ENCODE assay signal across 12 cellular contexts in the genomic region with DNA sequence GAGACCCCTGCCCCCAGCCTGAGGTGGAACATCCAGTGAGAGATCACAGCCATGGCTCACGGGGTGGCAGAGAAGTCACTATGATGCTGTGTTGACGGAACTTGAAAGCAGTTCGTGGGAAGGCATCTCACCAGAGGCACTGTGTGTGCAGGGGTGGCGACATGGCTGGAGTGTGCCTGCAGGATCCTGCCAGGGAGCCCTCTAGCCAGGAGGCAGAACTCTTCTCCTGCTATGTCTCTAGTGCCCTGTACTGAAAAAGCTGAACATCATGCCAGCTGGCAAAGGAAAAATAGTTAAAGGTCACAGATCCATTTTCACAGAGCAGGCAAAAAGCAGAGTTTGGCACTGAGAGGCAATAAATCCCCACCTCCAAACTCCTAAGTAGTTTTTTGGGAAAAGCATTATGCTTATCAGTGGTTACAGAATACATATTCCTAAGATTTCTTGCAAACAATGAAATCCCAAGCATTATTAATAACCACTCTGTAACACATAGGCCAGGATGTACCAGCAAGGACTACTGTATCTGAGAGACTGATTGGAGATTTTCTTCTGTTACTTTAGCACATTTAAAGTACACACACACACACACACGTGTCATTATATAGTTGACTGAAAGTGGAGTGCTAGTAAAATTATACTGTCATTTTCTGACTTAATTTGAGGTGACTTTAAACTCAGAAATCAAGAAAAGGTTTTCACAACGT. TPM values are rescaled to one million over a fixed set of nuclear protein-coding genes. Genes with fewer than 3 reads are reported as not detected.
DNase-seq lines count a peak whose midpoint lies in the region; ATAC-seq and TF ChIP-seq lines count a peak whose summit lies in the region.
"Had no signal": no experiment of that assay in that cellular context is flagged by ENCODE, and none has a peak within 500 bp of the region (broad histone marks: within the 10 kb centered on the region; RNA-seq: fewer than 3 reads in every experiment).

No MANE protein-coding gene starts in this region.

- H3K4me3 ChIP-seq in AG10803 (ENCODE audit: low read length) = no peak overlapping the region
- no peak overlapping the region for H3K4me3 ChIP-seq in muscle layer of colon (ENCODE audit: low read depth in 1 of 2, low read length in 2 of 2)
- H3K4me3 ChIP-seq in transverse colon = no peak overlapping the region

- H3K36me3 ChIP-seq in muscle layer of colon (ENCODE audit: insufficient read depth, low read length) (no peaks in the 10 kb centered on the region), transverse colon (no peaks in the 10 kb centered on the region)

- ATAC-seq in central memory CD8-positive, alpha-beta T cell (replicated peaks; ENCODE audit: extremely low read depth, poor library complexity, severe bottlenecking) = no peak
- ATAC-seq in stimulated activated memory B cell treated with anti-CD40 and anti-IgM and Interleukin-4, amounts not matched to agents 10 μg/mL and 1 μg/mL and 100 μg/mL, for 72 hours = no peak
- no peak for ATAC-seq in GM21381 (IDR thresholded peaks at IDR 0.05; ENCODE audit: unreplicated experiment)

- TF ChIP-seq POLR2A in transverse colon (IDR thresholded peaks at IDR 0.05) = no peak

- intact Hi-C loops in transverse colon (cut with DNase I; ENCODE audit: low total_unique reads) = no loop called here

- 53 to 88% methylated on average over 1 to 6 of the region's 6 CpGs for WGBS in transverse colon (ENCODE audit: low coverage in 1 of 2), 2 donors

- H3K4me1 ChIP-seq in muscle layer of colon (ENCODE audit: insufficient read depth, low read length) (peaks cover 24% of the 10 kb centered on the region), transverse colon (peaks cover 0 to 14% (median 2%) of the 10 kb centered on the region in 4 donors)

- H3K27ac ChIP-seq in muscle layer of colon (ENCODE audit: low read depth, low read length) = peak overlapping the region; percentile 37
- no peak overlapping the region for H3K27ac ChIP-seq in transverse colon
- H3K27ac ChIP-seq: parathyroid adenoma had no signal

- H3K36me3 Mint-ChIP-seq in central memory CD8-positive, alpha-beta T cell (ENCODE audit: insufficient read depth) = peaks cover 10% of the 10 kb centered on the region
- no peaks in the 10 kb centered on the region for H3K36me3 Mint-ChIP-seq in stimulated activated memory B cell treated with anti-CD40 and anti-IgM and Interleukin-4, amounts not matched to agents 10 μg/mL and 1 μg/mL and 100 μg/mL, for 72 hours

- TF ChIP-seq EP300 in transverse colon (IDR thresholded peaks at IDR 0.05; ENCODE audit: low read depth) = no peak

- H3K9me3 Mint-ChIP-seq in central memory CD8-positive, alpha-beta T cell = no peaks in the 10 kb centered on the region
- no peaks in the 10 kb centered on the region for H3K9me3 Mint-ChIP-seq in stimulated activated memory B cell treated with anti-CD40 and anti-IgM and Interleukin-4, amounts not matched to agents 10 μg/mL and 1 μg/mL and 100 μg/mL, for 72 hours

- DNase-seq in AG10803 (ENCODE audit: low read depth) (peak; percentile 5), NCI-H146 treated with DMSO at 0.1 percent for 48 hours (lab: John Stamatoyannopoulos, UW; ENCODE audit: unreplicated experiment) (peak; percentile 21), transverse colon (no peak), NCI-H2227 (lab: John Stamatoyannopoulos, UW; ENCODE audit: unreplicated experiment) (no peak)
- no peak for DNase-seq in central memory CD8-positive, alpha-beta T cell (ENCODE audit: low spot score in 2 of 2)
- DNase-seq: activated CD4-positive, CD25-positive, alpha-beta regulatory T cell; erythroblast; kidney glomerular epithelial cell had no signal

- in situ Hi-C loops in transverse colon (cut with MboI; ENCODE audit: low pct_ligation_motif_present in 1 of 4, low pct_unique_long_range_greater_than_20kb in 1 of 4, low sequenced_read_pairs in 3 of 4) = no loop called here

- H3K4me1 Mint-ChIP-seq in central memory CD8-positive, alpha-beta T cell = peaks cover 62% of the 10 kb centered on the region
- H3K4me1 Mint-ChIP-seq in stimulated activated memory B cell treated with anti-CD40 and anti-IgM and Interleukin-4, amounts not matched to agents 10 μg/mL and 1 μg/mL and 100 μg/mL, for 72 hours = peaks cover 33% of the 10 kb centered on the region

- no peaks in the 10 kb centered on the region for H3K27me3 Mint-ChIP-seq in central memory CD8-positive, alpha-beta T cell
- H3K27me3 Mint-ChIP-seq in stimulated activated memory B cell treated with anti-CD40 and anti-IgM and Interleukin-4, amounts not matched to agents 10 μg/mL and 1 μg/mL and 100 μg/mL, for 72 hours = no peaks in the 10 kb centered on the region

- TF ChIP-seq CTCF in AG10803 (conservative IDR thresholded peaks at IDR 0.05; ENCODE audit: low read length) (no peak), transverse colon (IDR thresholded peaks at IDR 0.05) (no peak)

- no peak overlapping the region for H3K9ac ChIP-seq in muscle layer of colon (ENCODE audit: low read length)
- H3K9ac ChIP-seq: parathyroid adenoma had no signal

- peak overlapping the region; percentile 37 for H3K4me3 Mint-ChIP-seq in central memory CD8-positive, alpha-beta T cell
- no peak overlapping the region for H3K4me3 Mint-ChIP-seq in stimulated activated memory B cell treated with anti-CD40 and anti-IgM and Interleukin-4, amounts not matched to agents 10 μg/mL and 1 μg/mL and 100 μg/mL, for 72 hours

- peak overlapping the region; percentile 29 for H3K27ac Mint-ChIP-seq in central memory CD8-positive, alpha-beta T cell (ENCODE audit: low read depth)
- no peak overlapping the region for H3K27ac Mint-ChIP-seq in stimulated activated memory B cell treated with anti-CD40 and anti-IgM and Interleukin-4, amounts not matched to agents 10 μg/mL and 1 μg/mL and 100 μg/mL, for 72 hours

- no peaks in the 10 kb centered on the region for H3K9me3 ChIP-seq in muscle layer of colon (ENCODE audit: low read length)
- H3K9me3 ChIP-seq in transverse colon = no peaks in the 10 kb centered on the region

- H3K27me3 ChIP-seq in muscle layer of colon (ENCODE audit: control insufficient read depth in 1 of 2, insufficient read depth in 2 of 2, low read length in 2 of 2) (no peaks in the 10 kb centered on the region), transverse colon (no peaks in the 10 kb centered on the region)

RNA-seq across cellular contexts. Expression of gene TNRC6C, which starts 36.8 kb away (rescaled TPM):
- total RNA-seq in transverse colon = 10 to 100 TPM in 2 of 4 donors, 1 to 10 TPM in 2; 7.5 to 16.9 (median 9.9) TPM

Comparison
In these comparisons a context has a peak if more than half of its experiments do, and no peak if none do; other contexts are left out.
1. DNase-seq: peak in AG10803 (single experiment) and NCI-H146 treated with DMSO at 0.1 percent for 48 hours (single experiment); none in central memory CD8-positive, alpha-beta T cell (0 of 2), transverse colon (single experiment) and NCI-H2227 (single experiment).